Comparison of ENCODE assay signal across 8 cellular contexts in the genomic region with DNA sequence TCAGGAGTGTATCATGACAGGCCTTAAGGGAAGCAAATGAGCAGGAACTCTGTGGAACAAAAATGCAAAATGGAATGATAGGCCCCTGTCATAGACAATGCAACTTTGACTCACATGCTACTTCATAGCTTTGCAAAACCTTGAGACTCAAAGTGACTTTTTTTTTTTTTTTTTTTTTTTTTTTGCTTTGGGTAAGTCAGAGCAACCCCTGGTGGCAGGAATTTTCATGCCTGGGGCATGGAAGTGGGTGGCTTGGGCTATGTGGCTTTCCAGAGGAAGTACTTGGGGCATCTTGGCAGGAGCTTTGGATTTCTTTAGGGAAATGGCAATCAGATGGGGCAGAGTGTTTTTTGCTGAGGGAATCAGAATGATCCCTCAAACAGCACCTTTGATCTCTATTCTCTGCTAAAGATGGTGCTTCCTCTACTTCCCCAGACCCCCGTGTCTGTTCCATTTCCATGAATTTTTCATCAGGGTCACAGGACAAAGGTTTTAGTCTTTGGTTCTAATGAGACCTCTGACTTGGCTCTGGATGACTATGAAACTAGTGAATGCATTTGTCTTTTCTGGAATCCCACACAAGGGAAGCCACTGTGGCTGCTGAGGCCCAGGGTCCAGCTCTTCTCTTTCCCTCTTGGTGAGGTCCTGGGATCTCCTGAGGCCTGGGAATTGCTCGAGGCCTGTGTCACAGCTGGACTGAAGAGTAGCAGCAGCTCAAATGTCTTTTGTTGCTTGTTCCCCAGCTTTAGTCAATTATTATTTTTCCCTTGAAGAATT.
A peak's percentile ranks its signal among the peaks of the same experiment; 100 is the strongest.
DNase-seq lines count a peak whose midpoint lies in the region; ATAC-seq and TF ChIP-seq lines count a peak whose summit lies in the region.

No MANE protein-coding gene starts in this region.

- H3K27ac Mint-ChIP-seq in MCF 10A (ENCODE audit: low read depth, unreplicated experiment): no peak overlapping the region

- H3K4me3 Mint-ChIP-seq in MCF 10A (ENCODE audit: unreplicated experiment): no peak overlapping the region

- H3K4me1 ChIP-seq in left lung (peaks cover 0 to 10% of the 10 kb centered on the region in 2 donors), aorta (ENCODE audit: control insufficient read depth in 1 of 2, insufficient read depth in 2 of 2, low read length in 2 of 2) (peaks cover 0 to 1% of the 10 kb centered on the region in 2 donors)

- POLR2A ChIA-PET in MCF 10A (lab: Yijun Ruan, JAX): interaction anchor here (0.7 to 2.5 kb wide), 13 partner anchors 10 to 124 kb away, joined by 3 to 37 read pairs (median 5); a partner anchor contains a TSS

- no peaks in the 10 kb centered on the region for H3K27me3 Mint-ChIP-seq in MCF 10A (ENCODE audit: insufficient read depth, unreplicated experiment)

- ATAC-seq in left lung (peak; percentile 81), aorta (ENCODE audit: low FRiP score) (peak; percentile 58)

- H3K36me3 ChIP-seq in left lung (no peaks in the 10 kb centered on the region), aorta (ENCODE audit: control insufficient read depth in 1 of 2, insufficient read depth in 2 of 2, low read length in 1 of 2) (no peaks in the 10 kb centered on the region)

- H3K27ac ChIP-seq in left lung (no peak overlapping the region), aorta (ENCODE audit: low read depth in 1 of 2, low read length in 2 of 2) (peak overlapping the region in 1 of 2 donors; percentile 33)

- H3K9me3 Mint-ChIP-seq in MCF 10A (ENCODE audit: unreplicated experiment): no peaks in the 10 kb centered on the region

- CTCF ChIA-PET in MCF 10A (lab: Yijun Ruan, JAX): interaction anchor here (0.6 to 3.0 kb wide), 33 partner anchors 8 to 1308 kb away, joined by 3 to 22 read pairs (median 4); a partner anchor contains a TSS

- intact Hi-C loops in MCF 10A (cut with micrococcal nuclease): loop anchor here (1.0 to 10.0 kb wide), 4 partner anchors 76 to 213 kb away; a partner anchor contains a TSS
- intact Hi-C loops in left lung (cut with DNase I): loop anchor here in 1 of 2 donors (10.0 kb wide), 1 partner anchor 63 kb away; no protein-coding TSS in a partner anchor
- intact Hi-C loops in aorta (cut with DNase I): loop anchor here (2.0 to 10.0 kb wide), 6 partner anchors 46 to 163 kb away; a partner anchor contains a TSS

- H3K36me3 Mint-ChIP-seq in MCF 10A (ENCODE audit: insufficient read depth, unreplicated experiment): no peaks in the 10 kb centered on the region

- no TSS peak for BruUV-seq in MCF 10A (replicated peaks; lab: Mats Ljungman, UMichigan)

- H3K27me3 ChIP-seq in left lung: no peaks in the 10 kb centered on the region
- H3K27me3 ChIP-seq in aorta (ENCODE audit: control insufficient read depth in 1 of 2, insufficient read depth in 2 of 2, low read length in 1 of 2): no peaks in the 10 kb centered on the region

- peak; percentile 56 for TF ChIP-seq CTCF in MCF 10A (IDR thresholded peaks at IDR 0.05; ENCODE audit: unreplicated experiment)
- peak; percentile 65 to 72 for TF ChIP-seq CTCF in left lung (IDR thresholded peaks at IDR 0.05)
- no peak for TF ChIP-seq CTCF in GM20000 (IDR thresholded peaks at IDR 0.05; ENCODE audit: extremely low read depth, missing control alignments)

- peaks cover 29% of the 10 kb centered on the region for H3K4me1 Mint-ChIP-seq in MCF 10A (ENCODE audit: insufficient read depth, unreplicated experiment)

- WGBS in aorta, 2 donors: 63 to 74% methylated on average over 2 of the region's 2 CpGs

- H3K4me3 ChIP-seq in left lung (no peak overlapping the region), aorta (ENCODE audit: low read length in 2 of 2) (no peak overlapping the region)

- in situ Hi-C loops in ACHN (cut with HindIII; ENCODE audit: low pct_ligation_motif_present, low pct_unique_long_range_greater_than_20kb, low sequenced_read_pairs): no loop called here

- no peaks in the 10 kb centered on the region for H3K9me3 ChIP-seq in left lung
- H3K9me3 ChIP-seq in aorta (ENCODE audit: control insufficient read depth, low read length): no peaks in the 10 kb centered on the region

- peak; percentile 82 for DNase-seq in ACHN
- DNase-seq in HT1080 (ENCODE audit: low read depth): peak; percentile 91
- peak; percentile 89 for DNase-seq in MCF 10A (ENCODE audit: unreplicated experiment)
- DNase-seq in left lung: peak in 1 of 2 donors; percentile 64
- peak; percentile 72 to 83 for DNase-seq in aorta
- DNase-seq in GM20000 (ENCODE audit: low spot score): no peak
- no peak for DNase-seq in cerebellum (ENCODE audit: low spot score)
- DNase-seq in activated T-cell treated with anti-CD3 and anti-CD28 coated beads, Interleukin-2, amount 50 U/mL, for 1 hour: no peak

Comparison
In these comparisons a context has a peak if more than half of its experiments do, and no peak if none do; other contexts are left out.
1. DNase-seq: peak in ACHN (single experiment), HT1080 (single experiment), MCF 10A (single experiment) and aorta (2 of 2); none in GM20000 (single experiment), cerebellum (single experiment) and activated T-cell treated with anti-CD3 and anti-CD28 coated beads, Interleukin-2, amount 50 U/mL, for 1 hour (single experiment).